In genomic region chr2:17747684-17748452, GRCh38 we compare ENCODE assay signal across 20 cellular contexts. TPM values are rescaled to one million over a fixed set of nuclear protein-coding genes. Genes with fewer than 3 reads are reported as not detected.
DNase-seq lines count a peak whose midpoint lies in the region; ATAC-seq lines count a peak whose summit lies in the region.
"Had no signal": no experiment of that assay in that cellular context is flagged by ENCODE, and none has a peak within 500 bp of the region (broad histone marks: within the 10 kb centered on the region; RNA-seq: fewer than 3 reads in every experiment).

No MANE protein-coding gene starts in this region.

- intact Hi-C loops in CD4-positive, alpha-beta memory T cell (cut with micrococcal nuclease): no loop called here

- H3K27ac Mint-ChIP-seq in naive B cell: peak overlapping the region; percentile 18 to 83 (median 56)
- H3K27ac Mint-ChIP-seq in CD4-positive, alpha-beta memory T cell: peak overlapping the region in 1 of 7 donors; percentile 37
- H3K27ac Mint-ChIP-seq in effector memory CD8-positive, alpha-beta T cell: no peak overlapping the region
- H3K27ac Mint-ChIP-seq: activated naive CD4-positive, alpha-beta T cell treated with anti-CD3 and anti-CD28 coated beads, Interleukin-2, amount 50 U/mL, for 24 hours had no signal

- H3K27ac ChIP-seq in CD4-positive, alpha-beta memory T cell (ENCODE audit: low read depth, low read length): no peak overlapping the region
- H3K27ac ChIP-seq: cardiac muscle cell, gastroesophageal sphincter, HL-60, parathyroid adenoma had no signal

- POLR2A ChIA-PET in CD4-positive, alpha-beta memory T cell (lab: Charles Lee; ENCODE audit: partially characterized antibody): no interaction called here

- peak overlapping the region in 1 of 8 donors; percentile 41 for H3K4me3 Mint-ChIP-seq in naive B cell
- H3K4me3 Mint-ChIP-seq in CD4-positive, alpha-beta memory T cell: no peak overlapping the region
- H3K4me3 Mint-ChIP-seq in effector memory CD8-positive, alpha-beta T cell: no peak overlapping the region
- H3K4me3 Mint-ChIP-seq: activated naive CD4-positive, alpha-beta T cell treated with anti-CD3 and anti-CD28 coated beads, Interleukin-2, amount 50 U/mL, for 24 hours had no signal

- no peak overlapping the region for H3K4me3 ChIP-seq in NT2/D1 (ENCODE audit: insufficient read length, low read depth)
- no peak overlapping the region for H3K4me3 ChIP-seq in CD4-positive, alpha-beta memory T cell (ENCODE audit: low read length in 2 of 2)
- H3K4me3 ChIP-seq: cardiac muscle cell, gastroesophageal sphincter had no signal

- H3K9me3 ChIP-seq in NT2/D1 (ENCODE audit: insufficient read depth, low read length): no peaks in the 10 kb centered on the region
- H3K9me3 ChIP-seq in CD4-positive, alpha-beta memory T cell (ENCODE audit: control insufficient read depth in 1 of 2, low read length in 2 of 2): no peaks in the 10 kb centered on the region
- H3K9me3 ChIP-seq: gastroesophageal sphincter had no signal

- H3K4me1 Mint-ChIP-seq in naive B cell: peaks cover 14 to 44% (median 31%) of the 10 kb centered on the region in 3 donors
- peaks cover 12 to 22% (median 16%) of the 10 kb centered on the region in 4 donors for H3K4me1 Mint-ChIP-seq in CD4-positive, alpha-beta memory T cell
- H3K4me1 Mint-ChIP-seq in effector memory CD8-positive, alpha-beta T cell (ENCODE audit: low read depth in 2 of 2): peaks cover 13 to 16% of the 10 kb centered on the region in 2 donors

- H3K9ac ChIP-seq in NT2/D1 (ENCODE audit: insufficient read length, low read depth): no peak overlapping the region
- H3K9ac ChIP-seq: parathyroid adenoma had no signal

- ATAC-seq in esophagus mucosa (peak; percentile 24), naive B cell (ENCODE audit: low read depth in 2 of 2) (no peak), HG02763 (IDR thresholded peaks at IDR 0.05; ENCODE audit: unreplicated experiment) (no peak)
- ATAC-seq in effector memory CD8-positive, alpha-beta T cell (replicated peaks): no peak
- ATAC-seq: gastroesophageal sphincter had no signal

- no peaks in the 10 kb centered on the region for H3K27me3 Mint-ChIP-seq in naive B cell
- H3K27me3 Mint-ChIP-seq in CD4-positive, alpha-beta memory T cell: no peaks in the 10 kb centered on the region
- no peaks in the 10 kb centered on the region for H3K27me3 Mint-ChIP-seq in effector memory CD8-positive, alpha-beta T cell
- H3K27me3 Mint-ChIP-seq: activated naive CD4-positive, alpha-beta T cell treated with anti-CD3 and anti-CD28 coated beads, Interleukin-2, amount 50 U/mL, for 24 hours had no signal

- H3K27me3 ChIP-seq in NT2/D1 (ENCODE audit: insufficient read depth, insufficient read length): no peaks in the 10 kb centered on the region
- H3K27me3 ChIP-seq in CD4-positive, alpha-beta memory T cell (ENCODE audit: insufficient read depth, low read length): no peaks in the 10 kb centered on the region
- H3K27me3 ChIP-seq: cardiac muscle cell, gastroesophageal sphincter had no signal

- peak; percentile 14 for DNase-seq in H4 (ENCODE audit: low spot score)
- peak; percentile 58 for DNase-seq in NT2/D1 (ENCODE audit: low read depth, low spot score)
- DNase-seq in naive B cell: no peak
- DNase-seq in NCI-H748 treated with DMSO at 0.1 percent for 48 hours (lab: John Stamatoyannopoulos, UW): no peak
- no peak for DNase-seq in CD4-positive, alpha-beta memory T cell
- no peak for DNase-seq in effector memory CD8-positive, alpha-beta T cell
- DNase-seq: activated CD4-positive, alpha-beta T cell treated with anti-CD3 and anti-CD28 coated beads for 4 hours; DMS79; effector CD8-positive, alpha-beta T cell; NCI-H2029; NCI-H774; small intestine; stimulated activated naive CD4-positive, alpha-beta T cell treated with Interleukin-2 at 50 U/mL for 16 hours had no signal

- H3K4me1 ChIP-seq in NT2/D1 (ENCODE audit: insufficient read depth, insufficient read length): no peaks in the 10 kb centered on the region
- H3K4me1 ChIP-seq in CD4-positive, alpha-beta memory T cell (ENCODE audit: insufficient read depth, low read length): peaks cover 19% of the 10 kb centered on the region
- H3K4me1 ChIP-seq: parathyroid adenoma had no signal

- peaks cover 6 to 7% of the 10 kb centered on the region in 2 donors for H3K36me3 Mint-ChIP-seq in naive B cell
- peaks cover 7 to 16% of the 10 kb centered on the region in 2 donors for H3K36me3 Mint-ChIP-seq in CD4-positive, alpha-beta memory T cell
- peaks cover 3% of the 10 kb centered on the region for H3K36me3 Mint-ChIP-seq in effector memory CD8-positive, alpha-beta T cell (ENCODE audit: insufficient read depth)

- CTCF ChIA-PET in CD4-positive, alpha-beta memory T cell (lab: Charles Lee; ENCODE audit: partially characterized antibody): interaction anchor here (1.0 kb wide), 1 partner anchor 23 kb away, joined by 3 read pairs; no protein-coding TSS in a partner anchor

- peaks cover 28% of the 10 kb centered on the region for H3K36me3 ChIP-seq in NT2/D1 (ENCODE audit: insufficient read depth, insufficient read length, low read length)
- H3K36me3 ChIP-seq in CD4-positive, alpha-beta memory T cell (ENCODE audit: insufficient read depth, low read length): no peaks in the 10 kb centered on the region

- no peaks in the 10 kb centered on the region for H3K9me3 Mint-ChIP-seq in naive B cell
- no peaks in the 10 kb centered on the region for H3K9me3 Mint-ChIP-seq in CD4-positive, alpha-beta memory T cell
- H3K9me3 Mint-ChIP-seq in effector memory CD8-positive, alpha-beta T cell: no peaks in the 10 kb centered on the region
- H3K9me3 Mint-ChIP-seq: activated naive CD4-positive, alpha-beta T cell treated with anti-CD3 and anti-CD28 coated beads, Interleukin-2, amount 50 U/mL, for 24 hours had no signal

RNA-seq across cellular contexts. Expression of gene SMC6, which starts 5.7 kb away (rescaled TPM):
- 6.1 and 9.2 TPM in 2 replicates for total RNA-seq in H4 (2014; rRNA removed; shearing (Covaris generic))
- 24.4 TPM for total RNA-seq in esophagus mucosa
- 10 to 100 TPM; 34.4 to 64.8 (median 45.1) TPM for polyA plus RNA-seq in naive B cell (ENCODE audit: low read depth in 6 of 6)
- total RNA-seq in CD4-positive, alpha-beta memory T cell: 10 to 100 TPM; 19.1 to 19.2 TPM
- 10 to 100 TPM in 1 of 2 donors, 1 to 10 TPM in 1; 4.8 to 15.8 TPM for polyA plus RNA-seq in CD4-positive, alpha-beta memory T cell

RNA-seq across cellular contexts. Expression of gene GEN1, which starts 6.1 kb away (rescaled TPM):
- total RNA-seq in H4 (2014; rRNA removed; shearing (Covaris generic)): 4.5 and 8.7 TPM in 2 replicates
- 18.1 TPM for total RNA-seq in esophagus mucosa
- 1 to 10 TPM; 1.3 to 6.2 (median 4.6) TPM for polyA plus RNA-seq in naive B cell (ENCODE audit: low read depth in 6 of 6)
- 1 to 10 TPM; 6.2 TPM for total RNA-seq in CD4-positive, alpha-beta memory T cell
- polyA plus RNA-seq in CD4-positive, alpha-beta memory T cell: under 1 TPM; 0.22 to 0.65 TPM

Comparison
In these comparisons a context has a peak if more than half of its experiments do, and no peak if none do; other contexts are left out.
1. DNase-seq: peak in H4 (single experiment) and NT2/D1 (single experiment); none in naive B cell (single experiment), NCI-H748 treated with DMSO at 0.1 percent for 48 hours (single experiment), CD4-positive, alpha-beta memory T cell (0 of 5) and effector memory CD8-positive, alpha-beta T cell (0 of 3).
2. H3K27ac Mint-ChIP-seq: peak in naive B cell (6 of 6); none in effector memory CD8-positive, alpha-beta T cell (0 of 2).